Comparison of ENCODE assay signal across 20 cellular contexts in genomic region chr5:151034422-151035379, GRCh38. TPM values are rescaled to one million over a fixed set of nuclear protein-coding genes. Genes with fewer than 3 reads are reported as not detected.
A peak's percentile ranks its signal among the peaks of the same experiment; 100 is the strongest.
DNase-seq lines count a peak whose midpoint lies in the region; ATAC-seq, FAIRE-seq and TF ChIP-seq lines count a peak whose summit lies in the region.
"Had no signal": no experiment of that assay in that cellular context is flagged by ENCODE, and none has a peak within 500 bp of the region (broad histone marks: within the 10 kb centered on the region; RNA-seq: fewer than 3 reads in every experiment).

No MANE protein-coding gene starts in this region.

- H3K9ac ChIP-seq in K562 (ENCODE audit: insufficient read depth in 1 of 2, low read depth in 2 of 2, low read length in 2 of 2) = no peak overlapping the region

- H3K9me3 Mint-ChIP-seq in activated naive CD4-positive, alpha-beta T cell treated with anti-CD3 and anti-CD28 coated beads, Interleukin-2, amount 50 U/mL, for 24 hours = no peaks in the 10 kb centered on the region

- H3K36me3 Mint-ChIP-seq in activated naive CD4-positive, alpha-beta T cell treated with anti-CD3 and anti-CD28 coated beads, Interleukin-2, amount 50 U/mL, for 24 hours = peaks cover 25% of the 10 kb centered on the region

- H2AFZ ChIP-seq in K562 (ENCODE audit: low read depth, low read length) = no peak overlapping the region

- no peak overlapping the region for H3K4me3 Mint-ChIP-seq in activated naive CD4-positive, alpha-beta T cell treated with anti-CD3 and anti-CD28 coated beads, Interleukin-2, amount 50 U/mL, for 24 hours

- TF ChIP-seq RAD21 in K562 (CRISPR knock-in tag; conservative IDR thresholded peaks at IDR 0.05 in 1 of 2, IDR thresholded peaks at IDR 0.05 in 1 of 2) = no peak

- H3K4me2 ChIP-seq in K562 (ENCODE audit: insufficient read depth, low read length) = no peak overlapping the region

- WGBS in K562 (ENCODE audit: insufficient coverage, low coverage, missing lambda C conversion rate) = 82% methylated on average over 15 of the region's 19 CpGs

- no peaks in the 10 kb centered on the region for H3K27me3 Mint-ChIP-seq in activated naive CD4-positive, alpha-beta T cell treated with anti-CD3 and anti-CD28 coated beads, Interleukin-2, amount 50 U/mL, for 24 hours

- POLR2A ChIA-PET in K562 (lab: Yijun Ruan, JAX) = no interaction called here

- H3K9me1 ChIP-seq in K562 (ENCODE audit: control insufficient read depth, insufficient read depth, low read length) = peaks cover 5% of the 10 kb centered on the region

- CTCF ChIA-PET in K562 (lab: Yijun Ruan, JAX; ENCODE audit: low intra/inter-chr PET ratio) = no interaction called here

- no TSS peak for BruUV-seq in K562 (replicated peaks; lab: Mats Ljungman, UMichigan)

- no peaks in the 10 kb centered on the region for H4K20me1 ChIP-seq in K562 (replicated peaks; ENCODE audit: control insufficient read depth, insufficient read depth, low read length)

- H3K4me3 ChIP-seq in K562 = no peak overlapping the region
- H3K4me3 ChIP-seq: left lung, transverse colon had no signal

- no peak for TF ChIP-seq EP300 in K562 (IDR thresholded peaks at IDR 0.05; ENCODE audit: low read length)

- DNase-seq in activated naive CD4-positive, alpha-beta T cell treated with anti-CD3 and anti-CD28 coated beads, Interleukin-2, amount 50 U/mL, for 16 hours = no peak
- DNase-seq in K562 (ENCODE audit: extremely low read depth in 1 of 4, low spot score in 3 of 4) (no peak), lung microvascular endothelial cell (ENCODE audit: low read depth in 2 of 2) (peak; percentile 34 to 45), foreskin melanocyte (no peak)
- DNase-seq: activated effector memory CD4-positive, alpha-beta T cell treated with anti-CD3 and anti-CD28 coated beads, Interleukin-2, amount 50 U/mL, for 16 hours; aorta; HCEC 1CT; left lung; NCI-H1417 treated with DMSO at 0.1 percent for 48 hours; NCI-H2171 treated with DMSO at 0.1 percent for 48 hours; small intestine; SW 1271; transverse colon had no signal

- H3K36me3 ChIP-seq in K562 (ENCODE audit: control insufficient read depth, insufficient read depth, low read length) = peaks cover 89% of the 10 kb centered on the region; the same call in 2 of the 3 replicates

- FAIRE-seq in K562 (lab: Jason Lieb, UNC) = no peak
- FAIRE-seq: GM18507, GM19239, small intestine had no signal

- H3K4me1 Mint-ChIP-seq in activated naive CD4-positive, alpha-beta T cell treated with anti-CD3 and anti-CD28 coated beads, Interleukin-2, amount 50 U/mL, for 24 hours = peaks cover 7% of the 10 kb centered on the region

- no peak overlapping the region for H3K27ac ChIP-seq in K562 (ENCODE audit: extremely low read depth, low read depth, low read length)
- H3K27ac ChIP-seq: left lung, RWPE1, transverse colon had no signal

- no peaks in the 10 kb centered on the region for H3K9me3 ChIP-seq in K562 (replicated peaks; ENCODE audit: control insufficient read depth, insufficient read depth, low read depth, low read length)
- H3K9me3 ChIP-seq: left lung, transverse colon had no signal

- no peak for TF ChIP-seq CTCF in K562 (IDR thresholded peaks at IDR 0.05 in 2 of 3, conservative IDR thresholded peaks at IDR 0.05 in 1 of 3; ENCODE audit: insufficient read depth in 2 of 3, low read depth in 1 of 3, low read length in 3 of 3)

- no peak for TF ChIP-seq POLR2A in K562 (conservative IDR thresholded peaks at IDR 0.05)

- peak overlapping the region; percentile 76 for H3K27ac Mint-ChIP-seq in activated naive CD4-positive, alpha-beta T cell treated with anti-CD3 and anti-CD28 coated beads, Interleukin-2, amount 50 U/mL, for 24 hours

- no peaks in the 10 kb centered on the region for H3K79me2 ChIP-seq in K562 (ENCODE audit: control insufficient read depth, insufficient read depth, low read length)

- intact Hi-C loops in K562 (cut with micrococcal nuclease) = no loop called here

- 0 out of 5 replicates have a peak, but pooled peaks cover 0 to 6% of the 10 kb centered on the region in 2 experiments for H3K4me1 ChIP-seq in K562 (replicated peaks in 1 of 2; ENCODE audit: control insufficient read depth in 2 of 2, insufficient read depth in 2 of 2, low read length in 2 of 2)

- no peaks in the 10 kb centered on the region for H3K27me3 ChIP-seq in K562 (ENCODE audit: control insufficient read depth in 2 of 2, insufficient read depth in 2 of 2, low read length in 2 of 2)
- H3K27me3 ChIP-seq: left lung, transverse colon had no signal

- ATAC-seq in K562 (no peak; the same call in 2 of the 3 replicates), GM19467 (IDR thresholded peaks at IDR 0.05; ENCODE audit: unreplicated experiment) (no peak), HG02763 (IDR thresholded peaks at IDR 0.05; ENCODE audit: unreplicated experiment) (no peak), GM18519 (IDR thresholded peaks at IDR 0.05; ENCODE audit: low FRiP score, unreplicated experiment) (no peak)
- ATAC-seq: left lung had no signal

- in situ Hi-C loops in K562 (cut with MboI) = no loop called here

TF ChIP-seq in K562, 482 proteins besides CTCF, POLR2A, EP300 and RAD21 (continues in another document):
- no peak for TF ChIP-seq HMGXB4 (CRISPR knock-in tag; IDR thresholded peaks at IDR 0.05)
- no peak for TF ChIP-seq FOXA3 (CRISPR knock-in tag; conservative IDR thresholded peaks at IDR 0.05 in 1 of 2, IDR thresholded peaks at IDR 0.05 in 1 of 2)
- no peak for TF ChIP-seq MTA2 (IDR thresholded peaks at IDR 0.05; ENCODE audit: low read depth)
- TF ChIP-seq ZFX (CRISPR knock-in tag; IDR thresholded peaks at IDR 0.05) = no peak
- peak; percentile 54 for TF ChIP-seq MYNN (IDR thresholded peaks at IDR 0.05)
- TF ChIP-seq MYNN (CRISPR knock-in tag; IDR thresholded peaks at IDR 0.05) = no peak
- TF ChIP-seq PML (IDR thresholded peaks at IDR 0.05; ENCODE audit: low read length) = no peak
- no peak for TF ChIP-seq RFX7 (CRISPR knock-in tag; IDR thresholded peaks at IDR 0.05)
- no peak for TF ChIP-seq ZNF707 (CRISPR knock-in tag; conservative IDR thresholded peaks at IDR 0.05)
- TF ChIP-seq RBFOX2 (IDR thresholded peaks at IDR 0.05; ENCODE audit: low read depth, low read length) = 0 out of 2 replicates have a peak, but pooled peaks have one; percentile 30

RNA-seq across cellular contexts. Expression of gene GPX3, which starts 14.3 kb away (rescaled TPM):
- total RNA-seq in K562 (2011; cell fraction: chromatin; rRNA removed; ENCODE audit: low replicate concordance) = 0.28 and 0.32 TPM in 2 replicates
- total RNA-seq in K562 (2011; cell fraction: nucleolus; rRNA removed) = 0.83 TPM in 1 of 2 replicates, not detected in the other
- not detected in 2 replicates for total RNA-seq in K562 (2011; cell fraction: nucleoplasm; rRNA removed)
- total RNA-seq in K562 (2014; rRNA removed) (not detected in 2 replicates), K562 (2014; rRNA removed; fragmentation: Illumina TruSeq; extraction: Trizol) (not detected in 2 replicates), K562 (2015; rRNA removed; fragmentation: Illumina TruSeq; extraction: Trizol) (not detected in 2 replicates), K562 (2021) (0.72 and 0.86 TPM in 2 replicates), lung microvascular endothelial cell (5.0 and 6.3 TPM in 2 replicates)
- polyA plus RNA-seq in K562 (2011; rRNA removed) (0.16 TPM in 1 of 2 replicates, not detected in the other), K562 (2014; fragmentation: Illumina TruSeq; extraction: Trizol) (0.25 TPM in 1 of 2 replicates, not detected in the other), K562 (2014; fragmentation: Nextera tagmentation; extraction: Ambion mirVana) (not detected), K562 (2014; rRNA removed) (not detected in 2 replicates)
- polyA plus RNA-seq in K562 (2011; cell fraction: cytosol; rRNA removed) = 0.10 and 0.44 TPM in 2 replicates
- 0.10 TPM in 1 of 2 replicates, not detected in the other for polyA plus RNA-seq in K562 (2011; cell fraction: nucleus; rRNA removed)
- polyA plus RNA-seq in K562 (2012) = 0.87 and 2.2 TPM in 2 replicates
- not detected in 2 replicates for polyA minus RNA-seq in K562 (2011; rRNA and poly(A)+ RNA removed)
- polyA minus RNA-seq in K562 (2011; cell fraction: cytosol; rRNA and poly(A)+ RNA removed) = 2.3 TPM in 1 of 2 replicates, not detected in the other
- polyA minus RNA-seq in K562 (2011; cell fraction: nucleus; rRNA and poly(A)+ RNA removed) = not detected in 2 replicates

RNA-seq across cellular contexts. Expression of gene TNIP1, which starts 46.1 kb away (rescaled TPM):
- total RNA-seq in K562 (2011; cell fraction: chromatin; rRNA removed; ENCODE audit: low replicate concordance) = 107 and 139 TPM in 2 replicates
- 57.9 and 62.4 TPM in 2 replicates for total RNA-seq in K562 (2011; cell fraction: nucleolus; rRNA removed)
- total RNA-seq in K562 (2011; cell fraction: nucleoplasm; rRNA removed) = 79.0 and 111 TPM in 2 replicates
- total RNA-seq in K562 (2014; rRNA removed) = 40.5 and 41.2 TPM in 2 replicates
- 13.9 and 18.4 TPM in 2 replicates for total RNA-seq in K562 (2014; rRNA removed; fragmentation: Illumina TruSeq; extraction: Trizol)
- total RNA-seq in K562 (2015; rRNA removed; fragmentation: Illumina TruSeq; extraction: Trizol) = 24.1 and 24.5 TPM in 2 replicates
- 41.0 and 42.6 TPM in 2 replicates for total RNA-seq in K562 (2021)
- 26.9 and 35.4 TPM in 2 replicates for polyA plus RNA-seq in K562 (2011; rRNA removed)
- 23.2 and 26.3 TPM in 2 replicates for polyA plus RNA-seq in K562 (2011; cell fraction: cytosol; rRNA removed)
- 43.5 and 44.0 TPM in 2 replicates for polyA plus RNA-seq in K562 (2011; cell fraction: nucleus; rRNA removed)
- 37.0 and 57.9 TPM in 2 replicates for polyA plus RNA-seq in K562 (2012)
- polyA plus RNA-seq in K562 (2014; fragmentation: Illumina TruSeq; extraction: Trizol) = 25.3 and 26.4 TPM in 2 replicates
- polyA plus RNA-seq in K562 (2014; fragmentation: Nextera tagmentation; extraction: Ambion mirVana) = under 1 TPM; 0.46 to 0.99 TPM
- 24.6 and 33.5 TPM in 2 replicates for polyA plus RNA-seq in K562 (2014; rRNA removed)
- polyA minus RNA-seq in K562 (2011; rRNA and poly(A)+ RNA removed) = 50.2 and 55.3 TPM in 2 replicates
- polyA minus RNA-seq in K562 (2011; cell fraction: cytosol; rRNA and poly(A)+ RNA removed) = 31.5 and 54.0 TPM in 2 replicates
- 33.0 and 56.4 TPM in 2 replicates for polyA minus RNA-seq in K562 (2011; cell fraction: nucleus; rRNA and poly(A)+ RNA removed)
- 60.8 and 77.6 TPM in 2 replicates for total RNA-seq in lung microvascular endothelial cell

Comparison
In these comparisons a context has a peak if more than half of its experiments do, and no peak if none do; other contexts are left out.
1. DNase-seq: peak in lung microvascular endothelial cell (2 of 2); none in activated naive CD4-positive, alpha-beta T cell treated with anti-CD3 and anti-CD28 coated beads, Interleukin-2, amount 50 U/mL, for 16 hours (single experiment), K562 (0 of 4) and foreskin melanocyte (single experiment).